Comparison of ENCODE assay signal across 2 cellular contexts in genomic region chr22:33812578-33812977, GRCh38.
TF ChIP-seq lines count a peak whose summit lies in the region.

No MANE protein-coding gene starts in this region.

TF ChIP-seq in GM23338, 12 proteins besides CTCF, POLR2A, EP300 and RAD21:
- TF ChIP-seq ZNF114 (CRISPR knock-in tag; IDR thresholded peaks at IDR 0.05) (no peak), POLR2AphosphoS5 (IDR thresholded peaks at IDR 0.05; ENCODE audit: low read depth) (no peak)

TF ChIP-seq in WTC11, 78 proteins besides CTCF, POLR2A, EP300 and RAD21:
- TF ChIP-seq FOXP4 (CRISPR knock-in tag; IDR thresholded peaks at IDR 0.05) (no peak), JAZF1 (CRISPR knock-in tag; IDR thresholded peaks at IDR 0.05) (no peak), ZBTB21 (CRISPR knock-in tag; IDR thresholded peaks at IDR 0.05; ENCODE audit: borderline replicate concordance) (no peak), FOXJ3 (CRISPR knock-in tag; IDR thresholded peaks at IDR 0.05; ENCODE audit: borderline replicate concordance) (no peak), TP53 (CRISPR knock-in tag; IDR thresholded peaks at IDR 0.05) (no peak), ARID4B (CRISPR knock-in tag; IDR thresholded peaks at IDR 0.05; ENCODE audit: borderline replicate concordance) (no peak)
